Comparison of ENCODE assay signal across 34 cellular contexts in the genomic region with DNA sequence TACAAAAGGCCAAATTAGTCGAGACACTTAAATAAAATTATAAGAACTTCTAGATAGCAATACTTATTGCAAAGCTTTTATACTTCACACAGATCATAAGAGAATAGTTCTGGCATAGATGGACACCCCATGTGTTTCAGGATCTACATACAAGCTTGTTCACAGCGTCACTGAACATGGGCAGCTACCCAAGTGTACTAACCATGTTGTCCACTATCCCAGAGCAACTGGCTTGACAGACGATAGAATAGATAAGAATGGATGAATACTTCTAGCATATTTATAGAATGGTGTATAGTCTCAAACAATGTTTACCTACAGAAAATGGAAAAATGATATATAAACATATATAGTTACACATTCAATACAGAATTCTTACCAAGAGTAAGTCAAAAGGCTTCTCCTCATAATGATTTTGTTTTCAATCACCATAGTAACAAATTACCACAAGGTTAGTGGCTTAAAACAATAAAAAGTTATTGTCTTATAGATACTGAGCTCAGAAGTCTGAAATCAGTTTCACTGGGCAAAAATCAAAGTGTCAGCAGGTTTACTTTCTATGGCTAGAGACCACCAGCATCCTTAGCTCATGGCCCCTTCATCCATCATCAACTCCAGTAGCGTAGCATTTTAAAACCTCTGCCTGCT.
"Had no signal": no experiment of that assay in that cellular context is flagged by ENCODE, and none has a peak within 500 bp of the region (broad histone marks: within the 10 kb centered on the region; RNA-seq: fewer than 3 reads in every experiment).

No MANE protein-coding gene starts in this region.

- H3K36me3 ChIP-seq: adrenal gland, brain microvascular endothelial cell, breast epithelium, WERI-Rb-1 had no signal

- H3K27me3 ChIP-seq: adrenal gland, body of pancreas, brain microvascular endothelial cell, breast epithelium had no signal

- DNase-seq: activated CD4-positive, alpha-beta memory T cell treated with anti-CD3 and anti-CD28 coated beads, Interleukin-2, amount 10 ng/mL, durations not matched to agents 7 days and 5 days; activated CD4-positive, alpha-beta T cell treated with anti-CD3 and anti-CD28 coated beads for 1 hour; activated CD4-positive, alpha-beta T cell treated with anti-CD3 and anti-CD28 coated beads for 36 hours; activated CD4-positive, alpha-beta T cell treated with anti-CD3 and anti-CD28 coated beads for 48 hours; activated CD4-positive, alpha-beta T cell treated with anti-CD3 and anti-CD28 coated beads, Interleukin-2, amount 10 ng/mL, durations not matched to agents 7 days and 5 days; activated CD4-positive, alpha-beta T cell treated with anti-CD3 and anti-CD28 coated beads, Interleukin-2, amount 50 U/mL, for 48 hours; activated CD4-positive, CD25-positive, alpha-beta regulatory T cell; activated CD8-positive, alpha-beta memory T cell treated with anti-CD3 and anti-CD28 coated beads, Interleukin-2, amount 50 U/mL, for 4 hours; activated CD8-positive, alpha-beta T cell treated with anti-CD3 and anti-CD28 coated beads, Interleukin-2, amount 10 ng/mL, durations not matched to agents 7 days and 5 days; activated effector memory CD4-positive, alpha-beta T cell treated with anti-CD3 and anti-CD28 coated beads, Interleukin-2, amount 50 U/mL, for 16 hours; activated gamma-delta T cell treated with Interleukin-2 at 50 U/mL for 16 hours; activated naive CD4-positive, alpha-beta T cell; activated naive CD4-positive, alpha-beta T cell treated with anti-CD3 and anti-CD28 coated beads for 36 hours; activated naive CD4-positive, alpha-beta T cell treated with anti-CD3 and anti-CD28 coated beads, Interleukin-2, amount 50 U/mL, for 16 hours; activated naive CD8-positive, alpha-beta T cell treated with anti-CD3 and anti-CD28 coated beads for 36 hours; activated T-cell treated with anti-CD3 and anti-CD28 coated beads for 4 hours; activated T-cell treated with anti-CD3 and anti-CD28 coated beads, Interleukin-2, amount 50 U/mL, for 1 hour; activated T-cell treated with anti-CD3 and anti-CD28 coated beads, Interleukin-2, amount 50 U/mL, for 4 hours; activated T-cell treated with anti-CD3 and anti-CD28 coated beads, Interleukin-2, amount 50 U/mL, for 72 hours; adrenal gland; amniotic stem cell; aorta; body of pancreas; brain microvascular endothelial cell; central memory CD4-positive, alpha-beta T cell; T-helper 1 cell; T-helper 2 cell; T-helper 9 cell; WERI-Rb-1 had no signal

- ATAC-seq: activated CD4-positive, alpha-beta T cell treated with anti-CD3 and anti-CD28 coated beads for 36 hours; activated CD4-positive, CD25-positive, alpha-beta regulatory T cell treated with anti-CD3 and anti-CD28 coated beads, Interleukin-2, amount 50 U/mL, for 24 hours; activated CD8-positive, alpha-beta T cell treated with anti-CD3 and anti-CD28 coated beads, Interleukin-2, amount 10 ng/mL, durations not matched to agents 7 days and 5 days; activated naive CD4-positive, alpha-beta T cell treated with anti-CD3 and anti-CD28 coated beads, Interleukin-2, amount 50 U/mL, for 72 hours; activated T-cell treated with anti-CD3 and anti-CD28 coated beads, Interleukin-2, amount 50 U/mL, for 4 hours; activated T-cell treated with anti-CD3 and anti-CD28 coated beads, Interleukin-2, amount 50 U/mL, for 72 hours; activated T-helper 17 cell treated with anti-CD3 and anti-CD28 coated beads, Interleukin-2, amount 50 U/mL, for 72 hours; body of pancreas; WTC11 had no signal

- H3K9me3 ChIP-seq: adrenal gland, body of pancreas, breast epithelium had no signal

- H3K4me3 ChIP-seq: adrenal gland, body of pancreas, breast epithelium had no signal

- H3K4me1 ChIP-seq: adrenal gland, body of pancreas, breast epithelium had no signal

- H3K27ac ChIP-seq: adrenal gland, body of pancreas, brain microvascular endothelial cell, breast epithelium, WERI-Rb-1 had no signal
